ENCODE assay signal across 27 cellular contexts in genomic region chr2:108026095-108026794, GRCh38. TPM values are rescaled to one million over a fixed set of nuclear protein-coding genes. Genes with fewer than 3 reads are reported as not detected.
A peak's percentile ranks its signal among the peaks of the same experiment; 100 is the strongest.
DNase-seq lines count a peak whose midpoint lies in the region; ATAC-seq, FAIRE-seq and TF ChIP-seq lines count a peak whose summit lies in the region.
"Had no signal": no experiment of that assay in that cellular context is flagged by ENCODE, and none has a peak within 500 bp of the region (broad histone marks: within the 10 kb centered on the region; RNA-seq: fewer than 3 reads in every experiment).

No MANE protein-coding gene starts in this region.

- no peak overlapping the region for H3K4ac ChIP-seq in IMR-90 (ENCODE audit: low read depth, low read length)

- no peak for FAIRE-seq in HepG2 (lab: Jason Lieb, UNC)
- no peak for FAIRE-seq in bronchial epithelial cell (lab: Jason Lieb, UNC)
- FAIRE-seq: A204.1, D721Med, GM12891, GM18507 had no signal

- H2AFZ ChIP-seq in HepG2 (ENCODE audit: low read length) (no peak overlapping the region), IMR-90 (replicated peaks; ENCODE audit: low read length, poor library complexity) (no peak overlapping the region)

- no peak for TF ChIP-seq POLR2A in HepG2 (IDR thresholded peaks at IDR 0.05; ENCODE audit: insufficient read depth in 1 of 2, low read depth in 2 of 2, low read length in 2 of 2)
- TF ChIP-seq POLR2A in right lobe of liver (IDR thresholded peaks at IDR 0.05): no peak
- TF ChIP-seq POLR2A in IMR-90 (IDR thresholded peaks at IDR 0.05; ENCODE audit: low read depth, low read length): no peak
- TF ChIP-seq POLR2A in gastroesophageal sphincter (IDR thresholded peaks at IDR 0.05): no peak

- TF ChIP-seq CTCF in HepG2 (CRISPR knock-in tag; IDR thresholded peaks at IDR 0.05): no peak
- no peak for TF ChIP-seq CTCF in right lobe of liver (IDR thresholded peaks at IDR 0.05)
- TF ChIP-seq CTCF in IMR-90 (conservative IDR thresholded peaks at IDR 0.05; ENCODE audit: low read depth, low read length): no peak
- TF ChIP-seq CTCF in bronchial epithelial cell (IDR thresholded peaks at IDR 0.05; ENCODE audit: insufficient read depth, low read length, severe bottlenecking): no peak
- TF ChIP-seq CTCF in gastroesophageal sphincter (IDR thresholded peaks at IDR 0.05): no peak

- BruUV-seq in HepG2 (replicated peaks; lab: Mats Ljungman, UMichigan): no TSS peak
- no TSS peak for BruUV-seq in IMR-90 (replicated peaks; lab: Mats Ljungman, UMichigan)

- no peak overlapping the region for H2BK20ac ChIP-seq in IMR-90 (ENCODE audit: low read depth, low read length)

- no peak overlapping the region for H4K5ac ChIP-seq in IMR-90 (ENCODE audit: low read depth, low read length)

- H3K4me2 ChIP-seq in HepG2 (ENCODE audit: low read depth, low read length) (no peak overlapping the region), IMR-90 (ENCODE audit: low read depth, low read length) (no peak overlapping the region)
- H3K4me2 ChIP-seq: BLaER1 treated with 17β-estradiol and CSF1 and Interleukin-3, amounts not matched to agents 10 nM and 100 nM had no signal

- intact Hi-C loops in HepG2 (cut with micrococcal nuclease; ENCODE audit: unreplicated experiment) (no loop called here), right lobe of liver (cut with DNase I) (no loop called here), IMR-90 (cut with micrococcal nuclease) (no loop called here)

- H2AK5ac ChIP-seq in IMR-90 (ENCODE audit: low read depth, low read length): no peak overlapping the region

- H2AK9ac ChIP-seq in IMR-90 (replicated peaks; ENCODE audit: low read depth, low read length, poor library complexity): no peak overlapping the region

- H4K8ac ChIP-seq in IMR-90 (ENCODE audit: low read depth in 2 of 2, low read length in 2 of 2): no peak overlapping the region

- DNase-seq in HepG2 (ENCODE audit: low spot score): no peak
- no peak for DNase-seq in right lobe of liver
- no peak for DNase-seq in IMR-90
- peak; percentile 33 for DNase-seq in bronchial epithelial cell (ENCODE audit: low read depth)
- no peak for DNase-seq in pons (ENCODE audit: low spot score)
- DNase-seq: ACHN; AML-193; BE2C; CD4-positive, alpha-beta T cell; CD8-positive, alpha-beta memory T cell; DMS 273 treated with DMSO at 0.1 percent for 48 hours; DMS79; EL; GDM1; HFFc6 had no signal

- H2BK120ac ChIP-seq in IMR-90 (ENCODE audit: low read depth, low read length): no peak overlapping the region

- H4K20me1 ChIP-seq in HepG2 (ENCODE audit: insufficient read depth, low read length) (no peaks in the 10 kb centered on the region), IMR-90 (ENCODE audit: insufficient read depth, low read length) (no peaks in the 10 kb centered on the region)
- H4K20me1 ChIP-seq: BLaER1 treated with 17β-estradiol and CSF1 and Interleukin-3, amounts not matched to agents 10 nM and 100 nM had no signal

- TF ChIP-seq EP300 in HepG2 (IDR thresholded peaks at IDR 0.05; ENCODE audit: low read depth in 2 of 2, low read length in 2 of 2) (no peak), HepG2 (CRISPR knock-in tag; IDR thresholded peaks at IDR 0.05; ENCODE audit: borderline replicate concordance) (no peak), gastroesophageal sphincter (IDR thresholded peaks at IDR 0.05) (no peak)

- no peak overlapping the region for H3K14ac ChIP-seq in IMR-90 (replicated peaks; ENCODE audit: low read depth, low read length)

- H3K79me1 ChIP-seq in IMR-90 (ENCODE audit: low read depth in 1 of 2, low read length in 2 of 2): no peaks in the 10 kb centered on the region

- in situ Hi-C loops in HepG2 (cut with HindIII; ENCODE audit: extremely low pct_ligation_motif_present, low pct_unique_long_range_greater_than_20kb) (no loop called here), IMR-90 (cut with MboI; ENCODE audit: low sequenced_read_pairs) (no loop called here)

- ATAC-seq in HepG2 (no peak), right lobe of liver (no peak), IMR-90 (ENCODE audit: low read depth) (no peak), gastroesophageal sphincter (no peak), GM21825 (IDR thresholded peaks at IDR 0.05; ENCODE audit: unreplicated experiment) (no peak)

- no peak overlapping the region for H2BK5ac ChIP-seq in IMR-90 (ENCODE audit: low read depth, low read length, poor library complexity, severe bottlenecking)

- POLR2A ChIA-PET in HepG2 (lab: Yijun Ruan, JAX): no interaction called here
- POLR2A ChIA-PET in IMR-90 (lab: Charles Lee; ENCODE audit: unreplicated experiment): no interaction called here

- H3K36me3 ChIP-seq in HepG2 (replicated peaks in 1 of 2; ENCODE audit: control insufficient read depth in 1 of 2, insufficient read depth in 2 of 2, low read length in 2 of 2): no peaks in the 10 kb centered on the region
- H3K36me3 ChIP-seq in right lobe of liver: no peaks in the 10 kb centered on the region
- no peaks in the 10 kb centered on the region for H3K36me3 ChIP-seq in IMR-90 (ENCODE audit: control insufficient read depth, insufficient read depth, low read length)
- H3K36me3 ChIP-seq in bronchial epithelial cell (ENCODE audit: control insufficient read depth, insufficient read depth, low read length): no peaks in the 10 kb centered on the region
- H3K36me3 ChIP-seq in iPS-20b (ENCODE audit: insufficient read depth, low read depth, low read length): no peaks in the 10 kb centered on the region
- no peaks in the 10 kb centered on the region for H3K36me3 ChIP-seq in gastroesophageal sphincter
- H3K36me3 ChIP-seq: BE2C; BLaER1 treated with 17β-estradiol and CSF1 and Interleukin-3, amounts not matched to agents 10 nM and 100 nM; HAP-1 had no signal

- 9% methylated on average over 1 of the region's 1 CpG for WGBS in HepG2 (ENCODE audit: low lambda C conversion rate)
- WGBS in right lobe of liver (ENCODE audit: insufficient coverage, low coverage, low lambda C conversion rate, missing lambda C conversion rate): 82% methylated on average over 1 of the region's 1 CpG
- no CpG with 5 or more reads among the region's 1 CpG for WGBS in IMR-90 (ENCODE audit: extremely low coverage in 2 of 2, insufficient read length in 1 of 2), 2 experiments
- 43 to 100% methylated on average over 1 of the region's 1 CpG for WGBS in gastroesophageal sphincter (ENCODE audit: low coverage in 1 of 2), 2 donors

- H4K91ac ChIP-seq in IMR-90 (ENCODE audit: insufficient read depth, low read depth, low read length): no peak overlapping the region

- no peaks in the 10 kb centered on the region for H3K79me2 ChIP-seq in HepG2 (ENCODE audit: insufficient read depth, low read length)

- H3K4me3 ChIP-seq in HepG2 (replicated peaks in 1 of 3; ENCODE audit: insufficient read depth in 1 of 3, low read depth in 2 of 3, low read length in 3 of 3): no peak overlapping the region
- H3K4me3 ChIP-seq in right lobe of liver: no peak overlapping the region
- no peak overlapping the region for H3K4me3 ChIP-seq in IMR-90 (ENCODE audit: insufficient read depth, low read depth, low read length)
- H3K4me3 ChIP-seq in bronchial epithelial cell (ENCODE audit: low read depth, low read length): no peak overlapping the region
- H3K4me3 ChIP-seq in iPS-20b (ENCODE audit: low read length): no peak overlapping the region
- H3K4me3 ChIP-seq in gastroesophageal sphincter: no peak overlapping the region
- H3K4me3 ChIP-seq: BLaER1 treated with 17β-estradiol and CSF1 and Interleukin-3, amounts not matched to agents 10 nM and 100 nM; HAP-1 had no signal

- H3K9ac ChIP-seq in HepG2 (ENCODE audit: insufficient read depth, low read depth, low read length): no peak overlapping the region
- H3K9ac ChIP-seq in IMR-90 (ENCODE audit: low read depth, low read length): no peak overlapping the region
- H3K9ac ChIP-seq in iPS-20b (ENCODE audit: low read depth, low read length): no peak overlapping the region
- H3K9ac ChIP-seq: BLaER1 treated with 17β-estradiol and CSF1 and Interleukin-3, amounts not matched to agents 10 nM and 100 nM had no signal

- dilution Hi-C loops in IMR-90 (cut with HindIII; ENCODE audit: low sequenced_read_pairs, unreplicated experiment): no loop called here

- H3K4me1 ChIP-seq in HepG2 (ENCODE audit: insufficient read depth, low read length): no peaks in the 10 kb centered on the region
- H3K4me1 ChIP-seq in right lobe of liver: no peaks in the 10 kb centered on the region
- H3K4me1 ChIP-seq in IMR-90 (ENCODE audit: control insufficient read depth, insufficient read depth, low read length): no peaks in the 10 kb centered on the region
- peaks cover 13% of the 10 kb centered on the region; the same call in 1 of the 2 replicates for H3K4me1 ChIP-seq in iPS-20b (ENCODE audit: insufficient read depth, low read length)
- no peaks in the 10 kb centered on the region for H3K4me1 ChIP-seq in gastroesophageal sphincter
- H3K4me1 ChIP-seq: BE2C; BLaER1 treated with 17β-estradiol and CSF1 and Interleukin-3, amounts not matched to agents 10 nM and 100 nM; HAP-1 had no signal

- H3K9me1 ChIP-seq in IMR-90 (ENCODE audit: insufficient read depth, low read length): no peaks in the 10 kb centered on the region

- no peak overlapping the region for H3K56ac ChIP-seq in IMR-90 (ENCODE audit: extremely low read depth, insufficient read depth, low read length)

- H3K9me3 ChIP-seq in HepG2 (ENCODE audit: low read length) (no peaks in the 10 kb centered on the region; the same call in 1 of the 2 replicates), right lobe of liver (no peaks in the 10 kb centered on the region), IMR-90 (ENCODE audit: control insufficient read depth, insufficient read depth, low read length) (no peaks in the 10 kb centered on the region; the same call in 1 of the 2 replicates), iPS-20b (ENCODE audit: insufficient read depth, low read depth, low read length) (peaks cover 8% of the 10 kb centered on the region), gastroesophageal sphincter (peaks cover 0 to under 1% (median 0%) of the 10 kb centered on the region in 3 donors)
- H3K9me3 ChIP-seq: BE2C, HAP-1 had no signal

- H3K23ac ChIP-seq in IMR-90 (ENCODE audit: low read depth, low read length): no peak overlapping the region

- no peak overlapping the region for H3K27ac ChIP-seq in HepG2 (ENCODE audit: extremely low read length, insufficient read depth, low read length)
- H3K27ac ChIP-seq in right lobe of liver: no peak overlapping the region
- no peak overlapping the region for H3K27ac ChIP-seq in IMR-90 (ENCODE audit: insufficient read depth, low read length)
- H3K27ac ChIP-seq in iPS-20b (ENCODE audit: low read length): peak overlapping the region; percentile 51
- no peak overlapping the region for H3K27ac ChIP-seq in gastroesophageal sphincter
- H3K27ac ChIP-seq: 22Rv1; BLaER1 treated with 17β-estradiol and CSF1 and Interleukin-3, amounts not matched to agents 10 nM and 100 nM had no signal

- H3K27me3 ChIP-seq in HepG2 (ENCODE audit: control insufficient read depth in 1 of 2, insufficient read depth in 2 of 2, low read length in 2 of 2) (no peaks in the 10 kb centered on the region), right lobe of liver (no peaks in the 10 kb centered on the region), IMR-90 (ENCODE audit: control insufficient read depth, insufficient read depth, low read length) (no peaks in the 10 kb centered on the region), bronchial epithelial cell (ENCODE audit: control insufficient read depth, insufficient read depth, low read length) (no peaks in the 10 kb centered on the region), iPS-20b (ENCODE audit: insufficient read depth, low read length) (no peaks in the 10 kb centered on the region), gastroesophageal sphincter (no peaks in the 10 kb centered on the region)
- H3K27me3 ChIP-seq: BE2C; BLaER1 treated with 17β-estradiol and CSF1 and Interleukin-3, amounts not matched to agents 10 nM and 100 nM had no signal

- CTCF ChIA-PET in HepG2 (lab: Yijun Ruan, JAX; ENCODE audit: low intra/inter-chr PET ratio, low total read pairs) (no interaction called here), IMR-90 (lab: Yijun Ruan, JAX) (interaction anchor here (1.0 kb wide), 1 partner anchor 10 kb away, joined by 3 read pairs; no protein-coding TSS in a partner anchor)

- TF ChIP-seq RAD21 in HepG2 (CRISPR knock-in tag; IDR thresholded peaks at IDR 0.05) (no peak), IMR-90 (IDR thresholded peaks at IDR 0.05; ENCODE audit: low read length) (no peak)

- H2BK15ac ChIP-seq in IMR-90 (ENCODE audit: low read depth, low read length): no peak overlapping the region

- no peak overlapping the region for H3K18ac ChIP-seq in IMR-90 (ENCODE audit: low read depth, low read length)

RNA-seq across cellular contexts. Expression of gene SLC5A7, which starts 39.9 kb away (rescaled TPM):
- total RNA-seq in HepG2 (2016; rRNA removed; fragmentation: Illumina TruSeq; extraction: Trizol) (not detected in 2 replicates), right lobe of liver (not detected), IMR-90 (2012; rRNA removed) (not detected in 2 replicates), bronchial epithelial cell (not detected in 2 replicates), gastroesophageal sphincter (1 to 10 TPM in 3 of 4 donors, under 1 TPM in 1; 0.93 to 2.3 (median 1.3) TPM)
- not detected in 2 replicates for total RNA-seq in HepG2 (2016; cell fraction: cytosol; rRNA removed; fragmentation: Illumina TruSeq; extraction: Trizol; ENCODE audit: low read depth)
- total RNA-seq in HepG2 (2016; cell fraction: insoluble cytoplasmic fraction; rRNA removed; fragmentation: Illumina TruSeq; extraction: Trizol): not detected in 2 replicates
- total RNA-seq in HepG2 (2016; cell fraction: membrane; rRNA removed; fragmentation: Illumina TruSeq; extraction: Trizol): not detected in 2 replicates
- total RNA-seq in HepG2 (2016; cell fraction: nucleus; rRNA removed; fragmentation: Illumina TruSeq; extraction: Trizol): not detected in 2 replicates
- polyA plus RNA-seq in HepG2 (2011; rRNA removed) (not detected in 2 replicates), IMR-90 (2012; rRNA removed) (not detected in 2 replicates)
- polyA plus RNA-seq in HepG2 (2011; cell fraction: cytosol; rRNA removed): not detected in 2 replicates
- not detected in 2 replicates for polyA plus RNA-seq in HepG2 (2011; cell fraction: nucleus; rRNA removed)
- not detected in 2 replicates for polyA plus RNA-seq in HepG2 (2012)
- not detected in 2 replicates for polyA plus RNA-seq in HepG2 (2016; cell fraction: cytosol; fragmentation: Illumina TruSeq; extraction: Trizol; ENCODE audit: low read depth)
- not detected in 2 replicates for polyA plus RNA-seq in HepG2 (2016; cell fraction: insoluble cytoplasmic fraction; fragmentation: Illumina TruSeq; extraction: Trizol; ENCODE audit: low read depth)
- polyA plus RNA-seq in HepG2 (2016; cell fraction: membrane; fragmentation: Illumina TruSeq; extraction: Trizol; ENCODE audit: low read depth): not detected in 2 replicates
- polyA plus RNA-seq in HepG2 (2016; cell fraction: nucleus; fragmentation: Illumina TruSeq; extraction: Trizol; ENCODE audit: insufficient read depth, low read depth): not detected in 2 replicates
- polyA minus RNA-seq in HepG2 (2011; rRNA and poly(A)+ RNA removed; ENCODE audit: low replicate concordance): not detected in 2 replicates
- polyA minus RNA-seq in HepG2 (2011; cell fraction: cytosol; rRNA and poly(A)+ RNA removed): not detected in 2 replicates
- polyA minus RNA-seq in HepG2 (2011; cell fraction: nucleus; rRNA and poly(A)+ RNA removed): 0.13 TPM in 1 of 2 replicates, not detected in the other
- polyA plus RNA-seq in IMR-90 (2012; cell fraction: cytosol; rRNA removed): not detected in 2 replicates
- polyA plus RNA-seq in IMR-90 (2012; cell fraction: nucleus; rRNA removed; ENCODE audit: low replicate concordance): not detected in 2 replicates
- total RNA-seq: CD4-positive, alpha-beta T cell; CD8-positive, alpha-beta memory T cell; H4; HFFc6 had no signal
- polyA plus RNA-seq: CD14-positive monocyte; CD8-positive, alpha-beta memory T cell had no signal
